Comparison of ENCODE assay signal across 8 cellular contexts in genomic region chr17:4788807-4789700, GRCh38. TPM values are rescaled to one million over a fixed set of nuclear protein-coding genes. Genes with fewer than 3 reads are reported as not detected.
DNase-seq lines count a peak whose midpoint lies in the region; ATAC-seq and TF ChIP-seq lines count a peak whose summit lies in the region.

GLTPD2 (plus strand) TSS chr17:4788964; CDS start chr17:4789012, 48 bp downstream.

- no peaks in the 10 kb centered on the region for H3K36me3 ChIP-seq in HEK293 (ENCODE audit: control insufficient read depth in 2 of 2, insufficient read depth in 1 of 2, low read length in 2 of 2)
- H3K36me3 ChIP-seq in ascending aorta: no peaks in the 10 kb centered on the region
- no peaks in the 10 kb centered on the region for H3K36me3 ChIP-seq in thyroid gland

- peaks cover 10 to 18% of the 10 kb centered on the region in 2 donors for H3K36me3 Mint-ChIP-seq in CD14-positive monocyte

- H3K27me3 ChIP-seq in ascending aorta (no peaks in the 10 kb centered on the region), thyroid gland (peaks cover 3% of the 10 kb centered on the region)

- 30 to 34% methylated on average over 24 to 48 of the region's 62 CpGs for WGBS in thyroid gland, 2 donors

- H3K27me3 Mint-ChIP-seq in CD14-positive monocyte (ENCODE audit: low read depth in 3 of 3): peaks cover 60 to 79% (median 76%) of the 10 kb centered on the region in 3 donors

- peaks cover 48% of the 10 kb centered on the region for H3K4me1 Mint-ChIP-seq in CD14-positive monocyte

- ATAC-seq in GM18511 (IDR thresholded peaks at IDR 0.05; ENCODE audit: unreplicated experiment) (no peak), HG03095 (IDR thresholded peaks at IDR 0.05; ENCODE audit: unreplicated experiment) (no peak), HG03378 (IDR thresholded peaks at IDR 0.05; ENCODE audit: unreplicated experiment) (no peak)

- H3K27ac ChIP-seq in HEK293 (ENCODE audit: extremely low read depth, low read depth, low read length) (peak within 1 kb of the TSS; percentile 96), ascending aorta (peak within 1 kb of the TSS; percentile 94 to 96), thyroid gland (peak within 1 kb of the TSS; percentile 83 to 95 (median 85))

- H3K9me3 ChIP-seq in HEK293 (ENCODE audit: control insufficient read depth, insufficient read depth, low read depth, low read length) (no peaks in the 10 kb centered on the region), ascending aorta (no peaks in the 10 kb centered on the region), thyroid gland (no peaks in the 10 kb centered on the region)

- H3K9me3 Mint-ChIP-seq in CD14-positive monocyte: peaks cover 0 to 32% (median 6%) of the 10 kb centered on the region in 7 donors

- CTCF ChIA-PET in HEK293 (lab: Yijun Ruan, JAX): interaction anchor here (0.6 to 4.9 kb wide), 40 partner anchors 10 to 846 kb away, joined by 3 to 37 read pairs (median 6); partner anchors contain the start of genes ARRB2, MED11, PELP1 and PLD2

- H3K4me1 ChIP-seq in HEK293 (ENCODE audit: control insufficient read depth, insufficient read depth, low read length) (peaks cover 4% of the 10 kb centered on the region), ascending aorta (peaks cover 9 to 31% of the 10 kb centered on the region in 2 donors), thyroid gland (peaks cover 15 to 30% of the 10 kb centered on the region in 2 donors)

- POLR2A ChIA-PET in HEK293 (lab: Yijun Ruan, JAX): interaction anchor here (0.8 to 3.8 kb wide), 17 partner anchors 10 to 234 kb away, joined by 3 to 31 read pairs (median 4); partner anchors contain the start of genes ARRB2, MED11, MINK1 and MYBBP1A

- DNase-seq in CD14-positive monocyte (ENCODE audit: low spot score) (no peak), ascending aorta (ENCODE audit: low spot score in 2 of 2) (no peak), left kidney (ENCODE audit: low read depth, low spot score) (peak; percentile 62), thyroid gland (no peak)

- H3K4me3 ChIP-seq in HEK293 (ENCODE audit: low read depth, low read length) (peak within 1 kb of the TSS; percentile 62), ascending aorta (peak within 1 kb of the TSS; percentile 79 to 85), thyroid gland (replicated peaks in 1 of 3) (peak within 1 kb of the TSS; percentile 40 to 63 (median 59))

- H3K27ac Mint-ChIP-seq in CD14-positive monocyte: peak within 1 kb of the TSS; percentile 15 to 84 (median 60)

- no peak for TF ChIP-seq CTCF in CD14-positive monocyte (IDR thresholded peaks at IDR 0.05)
- no peak for TF ChIP-seq CTCF in HEK293 (tag by site-specific recombination; IDR thresholded peaks at IDR 0.05)
- TF ChIP-seq CTCF in ascending aorta (IDR thresholded peaks at IDR 0.05): no peak
- TF ChIP-seq CTCF in thyroid gland (IDR thresholded peaks at IDR 0.05): no peak

- H3K4me3 Mint-ChIP-seq in CD14-positive monocyte: peak within 1 kb of the TSS; percentile 85 to 89

- no peak for TF ChIP-seq POLR2A in thyroid gland (IDR thresholded peaks at IDR 0.05)

- intact Hi-C loops in CD14-positive monocyte (cut with micrococcal nuclease) (loop anchor here (2.0 to 5.0 kb wide), 2 partner anchors 20 to 98 kb away; no protein-coding TSS in a partner anchor), ascending aorta (cut with DNase I) (loop anchor here (5.0 kb wide), 1 partner anchor 57 kb away; the partner anchor contains the start of gene MED11), thyroid gland (cut with DNase I) (loop anchor here (5.0 kb wide), 1 partner anchor 47 kb away; no protein-coding TSS in a partner anchor)

TF ChIP-seq in HEK293, 187 proteins besides CTCF, POLR2A, EP300 and RAD21:
- TF ChIP-seq ZNF223 (tag by site-specific recombination; IDR thresholded peaks at IDR 0.05) (no peak), ZBTB6 (tag by site-specific recombination; IDR thresholded peaks at IDR 0.05) (peak; percentile 52; the same call in 1 of the 2 replicates), SETDB1 (IDR thresholded peaks at IDR 0.05; ENCODE audit: insufficient read length, low read length) (no peak), PBX3 (CRISPR knock-in tag; IDR thresholded peaks at IDR 0.05) (0 out of 2 replicates have a peak, but pooled peaks have one; percentile 16), ZNF558 (tag by site-specific recombination; IDR thresholded peaks at IDR 0.05) (no peak), ZNF777 (tag by site-specific recombination; IDR thresholded peaks at IDR 0.05; ENCODE audit: borderline replicate concordance) (peak; percentile 15; the same call in 1 of the 2 replicates), ZNF335 (tag by site-specific recombination; conservative IDR thresholded peaks at IDR 0.05) (peak; percentile 70; the same call in 1 of the 2 replicates), ZBTB10 (tag by site-specific recombination; IDR thresholded peaks at IDR 0.05) (0 out of 2 replicates have a peak, but pooled peaks have one; percentile 16), ZNF837 (tag by site-specific recombination; IDR thresholded peaks at IDR 0.05) (no peak), ZNF623 (tag by site-specific recombination; IDR thresholded peaks at IDR 0.05) (no peak), ZNF792 (tag by site-specific recombination; IDR thresholded peaks at IDR 0.05) (0 out of 2 replicates have a peak, but pooled peaks have one; percentile 7)

RNA-seq across cellular contexts. Expression of gene GLTPD2, which starts in this region (rescaled TPM):
- 1 to 10 TPM; 1.5 to 2.1 TPM for polyA plus RNA-seq in CD14-positive monocyte
- total RNA-seq in ascending aorta (not detected), thyroid gland (not detected)
